In the genomic region with DNA sequence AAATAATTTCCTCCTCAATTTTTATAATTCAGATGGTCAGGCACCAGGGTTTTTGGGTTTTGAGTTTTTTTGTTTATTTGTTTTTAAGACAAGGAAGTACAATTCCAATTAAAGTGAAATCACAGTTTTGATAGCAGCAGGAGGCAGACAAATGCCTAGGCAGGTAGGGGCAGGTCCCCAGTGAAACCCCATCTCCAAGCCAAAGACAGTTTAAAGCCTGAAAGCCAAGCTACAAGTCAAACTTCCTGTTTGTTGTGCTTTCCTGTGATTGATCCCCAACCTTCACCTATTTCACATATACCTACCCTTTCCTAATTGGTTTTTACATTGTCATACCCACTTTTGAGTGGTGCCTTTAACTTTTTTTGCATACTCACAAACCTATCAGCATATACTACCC, we compare ENCODE assay signal across 1 cellular context.
TF ChIP-seq lines count a peak whose summit lies in the region.

No MANE protein-coding gene starts in this region.

TF ChIP-seq in H1, 55 proteins besides CTCF, POLR2A, EP300 and RAD21 (continued from another document):
- TF ChIP-seq CTBP2 (IDR thresholded peaks at IDR 0.05; ENCODE audit: borderline replicate concordance, insufficient read depth, insufficient read length, low read length), result no peak
- no peak for TF ChIP-seq BCL11A (IDR thresholded peaks at IDR 0.05; ENCODE audit: low read depth in 2 of 2, low read length in 2 of 2)
- no peak for TF ChIP-seq SUZ12 (IDR thresholded peaks at IDR 0.05; ENCODE audit: low read length)
- no peak for TF ChIP-seq HDAC6 (IDR thresholded peaks at IDR 0.05; ENCODE audit: low read depth, low read length)
- no peak for TF ChIP-seq RXRA (IDR thresholded peaks at IDR 0.05; ENCODE audit: insufficient read depth, low read depth, low read length)
- no peak for TF ChIP-seq RBBP5 (IDR thresholded peaks at IDR 0.05; ENCODE audit: borderline replicate concordance, low read depth, low read length)
